In the genomic region with DNA sequence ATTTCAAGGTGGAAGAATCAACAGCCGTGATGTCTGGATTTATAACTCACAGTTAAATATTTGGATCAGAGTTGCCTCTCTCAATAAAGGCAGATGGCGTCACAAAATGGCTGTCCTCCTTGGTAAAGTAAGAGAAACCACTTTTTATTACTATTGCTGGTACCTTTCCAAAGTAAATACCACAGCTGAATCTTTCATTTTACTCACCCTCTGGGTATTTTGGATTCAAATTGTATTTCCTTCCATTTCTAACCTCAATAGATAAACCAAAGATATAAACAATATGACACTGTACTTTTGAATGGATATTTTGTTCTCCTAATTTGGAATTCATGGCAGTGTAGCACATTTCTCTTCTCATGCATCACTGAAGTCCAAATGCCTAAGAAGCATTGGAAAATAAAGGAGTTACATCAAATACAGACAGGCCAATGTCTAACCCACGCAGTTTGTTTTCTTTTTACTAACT, we compare ENCODE assay signal across 11 cellular contexts.
A peak's percentile ranks its signal among the peaks of the same experiment; 100 is the strongest.
DNase-seq lines count a peak whose midpoint lies in the region; ATAC-seq, FAIRE-seq and TF ChIP-seq lines count a peak whose summit lies in the region.
"Had no signal": no experiment of that assay in that cellular context is flagged by ENCODE, and none has a peak within 500 bp of the region (broad histone marks: within the 10 kb centered on the region; RNA-seq: fewer than 3 reads in every experiment).

No MANE protein-coding gene starts in this region.

- peak; percentile 49 for FAIRE-seq in RCC 7860 (lab: Jason Lieb, UNC)

- ATAC-seq in HG03175 (IDR thresholded peaks at IDR 0.05; ENCODE audit: unreplicated experiment) (no peak), GM19023 (IDR thresholded peaks at IDR 0.05; ENCODE audit: unreplicated experiment) (no peak), HG03469 (IDR thresholded peaks at IDR 0.05; ENCODE audit: unreplicated experiment) (no peak)

- POLR2A ChIA-PET in GM10248 (lab: Yijun Ruan, JAX), result no interaction called here

- H3K4me3 ChIP-seq in epithelial cell of esophagus (ENCODE audit: low read length), result no peak overlapping the region

- TF ChIP-seq CTCF in epithelial cell of esophagus (IDR thresholded peaks at IDR 0.05; ENCODE audit: insufficient read depth, low read depth, low read length, missing control alignments) (no peak), GM10248 (IDR thresholded peaks at IDR 0.05; ENCODE audit: control extremely low read depth, extremely low read depth, low read depth, missing control alignments) (no peak)

- CTCF ChIA-PET in GM10248 (lab: Yijun Ruan, JAX), result interaction anchor here (0.9 kb wide), 1 partner anchor 13 kb away, joined by 3 read pairs; no protein-coding TSS in a partner anchor

- DNase-seq in EH (ENCODE audit: low read depth) (peak; percentile 97), RCC 7860 (ENCODE audit: low spot score) (peak; percentile 62), epithelial cell of esophagus (ENCODE audit: low read depth) (peak; percentile 32), non-pigmented ciliary epithelial cell (ENCODE audit: low read depth) (peak; percentile 87), GM10248 (ENCODE audit: extremely low spot score) (no peak)
- DNase-seq: activated T-cell treated with anti-CD3 and anti-CD28 coated beads for 4 hours, NCI-H1105 treated with DMSO at 0.1 percent for 48 hours, occipital lobe had no signal
